Comparison of ENCODE assay signal across 9 cellular contexts in the genomic region with DNA sequence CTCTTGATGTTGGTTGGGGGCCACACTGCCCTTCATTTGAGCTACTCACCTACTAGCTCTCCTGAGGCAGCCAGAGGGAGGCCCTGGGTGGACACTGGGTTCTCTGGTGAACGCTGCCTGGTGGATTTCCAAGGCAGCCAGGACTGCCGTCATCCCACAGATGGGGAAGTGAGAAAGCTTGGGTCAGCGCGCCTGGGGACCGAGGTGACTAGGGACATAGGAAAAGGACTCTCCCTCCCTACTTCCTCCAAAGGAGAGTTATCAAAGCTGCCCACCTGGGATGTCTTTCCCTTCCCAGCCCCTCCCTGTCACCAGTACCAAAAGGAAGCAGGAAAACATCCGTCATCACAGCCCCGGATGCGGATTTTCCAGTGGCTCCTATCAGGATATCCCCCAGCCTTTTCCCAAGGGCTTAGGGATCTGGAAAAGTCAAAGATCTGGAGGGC. TPM values are rescaled to one million over a fixed set of nuclear protein-coding genes. Genes with fewer than 3 reads are reported as not detected.
DNase-seq lines count a peak whose midpoint lies in the region; ATAC-seq and TF ChIP-seq lines count a peak whose summit lies in the region.
"Had no signal": no experiment of that assay in that cellular context is flagged by ENCODE, and none has a peak within 500 bp of the region (broad histone marks: within the 10 kb centered on the region; RNA-seq: fewer than 3 reads in every experiment).

No MANE protein-coding gene starts in this region.

- no peaks in the 10 kb centered on the region for H3K9me3 ChIP-seq in thyroid gland

- 52 to 77% methylated on average over 8 of the region's 8 CpGs for WGBS in thyroid gland, 2 donors

- H3K9me3 Mint-ChIP-seq in activated T-helper 17 cell treated with anti-CD3 and anti-CD28 coated beads, Interleukin-2, amount 50 U/mL, for 72 hours, result no peaks in the 10 kb centered on the region

- H3K27ac Mint-ChIP-seq in activated T-helper 17 cell treated with anti-CD3 and anti-CD28 coated beads, Interleukin-2, amount 50 U/mL, for 72 hours, result peak overlapping the region; percentile 42
- H3K27ac Mint-ChIP-seq: activated CD8-positive, alpha-beta T cell treated with anti-CD3 and anti-CD28 coated beads, Interleukin-2, amount 10 ng/mL, durations not matched to agents 7 days and 5 days had no signal

- no peaks in the 10 kb centered on the region for H3K36me3 ChIP-seq in thyroid gland

- H3K4me3 Mint-ChIP-seq in activated T-helper 17 cell treated with anti-CD3 and anti-CD28 coated beads, Interleukin-2, amount 50 U/mL, for 72 hours, result peak overlapping the region; percentile 37
- H3K4me3 Mint-ChIP-seq: activated CD8-positive, alpha-beta T cell treated with anti-CD3 and anti-CD28 coated beads, Interleukin-2, amount 10 ng/mL, durations not matched to agents 7 days and 5 days had no signal

- no peak overlapping the region for H3K4me3 ChIP-seq in thyroid gland (replicated peaks in 1 of 3)

- no peaks in the 10 kb centered on the region for H3K27me3 ChIP-seq in thyroid gland

- peak overlapping the region in 2 of 3 donors; percentile 28 for H3K27ac ChIP-seq in thyroid gland

- intact Hi-C loops in thyroid gland (cut with DNase I), result no loop called here

- DNase-seq in hippocampal formation (lab: John Stamatoyannopoulos, UW), result peak; percentile 24 to 52
- DNase-seq in thyroid gland, result peak in 1 of 2 donors; percentile 33
- no peak for DNase-seq in NCI-H1105 treated with DMSO at 0.1 percent for 48 hours (lab: John Stamatoyannopoulos, UW)
- DNase-seq in DMS 273 (lab: John Stamatoyannopoulos, UW; ENCODE audit: unreplicated experiment), result no peak
- DNase-seq: activated CD8-positive, alpha-beta T cell treated with anti-CD3 and anti-CD28 coated beads, Interleukin-2, amount 10 ng/mL, durations not matched to agents 7 days and 5 days; GDM1; MM.1S had no signal

- TF ChIP-seq CTCF in thyroid gland (IDR thresholded peaks at IDR 0.05), result no peak

- H3K36me3 Mint-ChIP-seq in activated T-helper 17 cell treated with anti-CD3 and anti-CD28 coated beads, Interleukin-2, amount 50 U/mL, for 72 hours (ENCODE audit: low read depth), result no peaks in the 10 kb centered on the region
- H3K36me3 Mint-ChIP-seq: brain had no signal

- ATAC-seq in activated T-helper 17 cell treated with anti-CD3 and anti-CD28 coated beads, Interleukin-2, amount 50 U/mL, for 72 hours (replicated peaks), result no peak
- ATAC-seq: activated CD8-positive, alpha-beta T cell treated with anti-CD3 and anti-CD28 coated beads, Interleukin-2, amount 10 ng/mL, durations not matched to agents 7 days and 5 days had no signal

- peaks cover 2% of the 10 kb centered on the region for H3K27me3 Mint-ChIP-seq in activated T-helper 17 cell treated with anti-CD3 and anti-CD28 coated beads, Interleukin-2, amount 50 U/mL, for 72 hours
- H3K27me3 Mint-ChIP-seq: brain had no signal

- TF ChIP-seq POLR2A in thyroid gland (IDR thresholded peaks at IDR 0.05), result no peak

- H3K4me1 ChIP-seq in thyroid gland, result peaks cover 0 to 23% of the 10 kb centered on the region in 2 donors

- peaks cover 15% of the 10 kb centered on the region for H3K4me1 Mint-ChIP-seq in activated T-helper 17 cell treated with anti-CD3 and anti-CD28 coated beads, Interleukin-2, amount 50 U/mL, for 72 hours

RNA-seq across cellular contexts. Expression of a gene that starts 3.8 kb away (rescaled TPM):
- 1 to 10 TPM; 8.3 to 9.6 TPM for total RNA-seq in activated T-helper 17 cell treated with anti-CD3 and anti-CD28 coated beads, Interleukin-2, amount 50 U/mL, for 72 hours
- 10 to 100 TPM; 14.5 to 21.7 (median 19.3) TPM for total RNA-seq in thyroid gland

RNA-seq across cellular contexts. Expression of a gene that starts 15.9 kb away (rescaled TPM):
- total RNA-seq in activated T-helper 17 cell treated with anti-CD3 and anti-CD28 coated beads, Interleukin-2, amount 50 U/mL, for 72 hours, result 10 to 100 TPM; 25.2 to 52.3 TPM
- 10 to 100 TPM; 11.6 to 25.7 (median 14.1) TPM for total RNA-seq in thyroid gland

RNA-seq across cellular contexts. Expression of a gene that starts 29.9 kb away (rescaled TPM):
- 10 to 100 TPM in 1 of 2 donors, 1 to 10 TPM in 1; 6.8 to 11.7 TPM for total RNA-seq in activated T-helper 17 cell treated with anti-CD3 and anti-CD28 coated beads, Interleukin-2, amount 50 U/mL, for 72 hours
- 1 to 10 TPM; 3.0 to 8.2 (median 3.2) TPM for total RNA-seq in thyroid gland

RNA-seq across cellular contexts. Expression of a gene that starts 57.6 kb away (rescaled TPM):
- total RNA-seq in activated T-helper 17 cell treated with anti-CD3 and anti-CD28 coated beads, Interleukin-2, amount 50 U/mL, for 72 hours, result 10 to 100 TPM; 17.9 to 22.0 TPM
- total RNA-seq in thyroid gland, result 10 to 100 TPM; 18.2 to 22.8 (median 20.4) TPM

Comparison
In these comparisons a context has a peak if more than half of its experiments do, and no peak if none do; other contexts are left out.
1. DNase-seq: peak in hippocampal formation (2 of 2); none in NCI-H1105 treated with DMSO at 0.1 percent for 48 hours (single experiment) and DMS 273 (single experiment).